Comparison of ENCODE assay signal across 20 cellular contexts in genomic region chr4:7787067-7787466, GRCh38.
"Had no signal": no experiment of that assay in that cellular context is flagged by ENCODE, and none has a peak within 500 bp of the region (broad histone marks: within the 10 kb centered on the region; RNA-seq: fewer than 3 reads in every experiment).

No MANE protein-coding gene starts in this region.

- H3K27me3 Mint-ChIP-seq: activated naive CD4-positive, alpha-beta T cell treated with anti-CD3 and anti-CD28 coated beads, Interleukin-2, amount 10 ng/mL, durations not matched to agents 7 days and 5 days had no signal

- H3K27ac Mint-ChIP-seq: activated naive CD4-positive, alpha-beta T cell treated with anti-CD3 and anti-CD28 coated beads, Interleukin-2, amount 10 ng/mL, durations not matched to agents 7 days and 5 days; dendritic cell treated with granulocyte-macrophage colony-stimulating factor and Interleukin-4, amounts not matched to agents 40 ng/mL and 50 ng/mL, for 4 days; nephron progenitor cell; T-helper 2 cell treated with Interferon-gamma antibody and Interleukin-4, amounts not matched to agents 5 μg/mL and 100 μg/mL, for 36 hours had no signal

- H3K9me3 Mint-ChIP-seq: activated naive CD4-positive, alpha-beta T cell treated with anti-CD3 and anti-CD28 coated beads, Interleukin-2, amount 10 ng/mL, durations not matched to agents 7 days and 5 days; activated T-cell treated with anti-CD3 and anti-CD28 coated beads, Interleukin-2, amount 50 U/mL, for 4 hours; dendritic cell treated with granulocyte-macrophage colony-stimulating factor and Interleukin-4, amounts not matched to agents 40 ng/mL and 50 ng/mL, for 4 days; nephron progenitor cell; T-helper 2 cell treated with Interferon-gamma antibody and Interleukin-4, amounts not matched to agents 5 μg/mL and 100 μg/mL, for 36 hours had no signal

- DNase-seq: activated CD4-positive, alpha-beta T cell treated with anti-CD3 and anti-CD28 coated beads for 1 hour; activated CD4-positive, alpha-beta T cell treated with anti-CD3 and anti-CD28 coated beads, Interleukin-2, amount 50 U/mL, for 1 hour; activated CD8-positive, alpha-beta memory T cell treated with anti-CD3 and anti-CD28 coated beads for 24 hours; activated CD8-positive, alpha-beta memory T cell treated with anti-CD3 and anti-CD28 coated beads, Interleukin-2, amount 50 U/mL, for 4 hours; activated naive CD4-positive, alpha-beta T cell treated with anti-CD3 and anti-CD28 coated beads, Interleukin-2, amount 10 ng/mL, durations not matched to agents 7 days and 5 days; activated T-cell treated with anti-CD3 and anti-CD28 coated beads, Interleukin-2, amount 50 U/mL, for 4 hours; effector CD4-positive, alpha-beta T cell; foreskin keratinocyte; hypothalamus; mesendoderm; mucosa of descending colon; nephron progenitor cell; occipital lobe; retina; stimulated activated CD4-positive, alpha-beta T cell treated with anti-CD3 and anti-CD28 coated beads, Interleukin-4, amount 100 ng/mL, for 1 hour; stimulated activated naive CD4-positive, alpha-beta T cell; WERI-Rb-1 had no signal

- H3K4me3 Mint-ChIP-seq: activated naive CD4-positive, alpha-beta T cell treated with anti-CD3 and anti-CD28 coated beads, Interleukin-2, amount 10 ng/mL, durations not matched to agents 7 days and 5 days; activated T-cell treated with anti-CD3 and anti-CD28 coated beads, Interleukin-2, amount 50 U/mL, for 4 hours; dendritic cell treated with granulocyte-macrophage colony-stimulating factor and Interleukin-4, amounts not matched to agents 40 ng/mL and 50 ng/mL, for 4 days; nephron progenitor cell; T-helper 2 cell treated with Interferon-gamma antibody and Interleukin-4, amounts not matched to agents 5 μg/mL and 100 μg/mL, for 36 hours had no signal

- ATAC-seq: activated T-cell treated with anti-CD3 and anti-CD28 coated beads, Interleukin-2, amount 50 U/mL, for 4 hours; foreskin keratinocyte; SK-N-SH treated with all-trans-retinoic acid at 6 μM for 48 hours had no signal
